Comparison of ENCODE assay signal across 7 cellular contexts in the genomic region with DNA sequence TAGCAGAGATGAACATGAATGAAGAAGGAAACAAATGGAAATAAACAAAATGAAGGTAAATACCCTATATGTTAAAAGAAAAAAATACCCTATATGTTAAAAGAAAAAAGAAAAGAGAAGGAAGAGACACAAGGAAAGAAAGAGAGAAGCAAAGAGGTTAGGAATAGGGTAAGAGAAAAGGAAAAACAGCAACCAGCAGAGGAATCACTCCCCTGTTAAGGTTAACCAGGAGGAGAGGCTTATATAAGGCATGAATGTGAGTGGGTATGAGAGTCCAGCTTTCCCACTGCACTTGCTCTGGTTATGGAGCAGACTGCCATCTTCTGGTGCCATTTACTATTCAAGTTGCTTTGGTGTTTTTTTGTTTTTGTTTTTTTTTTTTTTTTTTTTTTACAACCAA. TPM values are rescaled to one million over a fixed set of nuclear protein-coding genes. Genes with fewer than 3 reads are reported as not detected.
DNase-seq lines count a peak whose midpoint lies in the region; ATAC-seq and TF ChIP-seq lines count a peak whose summit lies in the region.

No MANE protein-coding gene starts in this region.

- H3K4me3 ChIP-seq in ascending aorta (no peak overlapping the region), liver (ENCODE audit: low read depth in 1 of 3, low read length in 3 of 3) (no peak overlapping the region)

- H3K9me3 ChIP-seq in ascending aorta (no peaks in the 10 kb centered on the region), liver (ENCODE audit: control insufficient read depth in 4 of 4, low read length in 3 of 4) (no peaks in the 10 kb centered on the region)

- H3K27ac ChIP-seq in ascending aorta (peak overlapping the region; percentile 94 to 99), liver (ENCODE audit: low read depth in 1 of 2, low read length in 2 of 2) (no peak overlapping the region)

- DNase-seq in DMS79 treated with DMSO at 0.1 percent for 48 hours (lab: John Stamatoyannopoulos, UW) (peak; percentile 40), Kasumi-1 (lab: John Stamatoyannopoulos, UW) (peak; percentile 5 to 16), ascending aorta (ENCODE audit: low spot score in 2 of 2) (no peak), OCI-M2 (lab: John Stamatoyannopoulos, UW; ENCODE audit: unreplicated experiment) (no peak), left colon (no peak)

- H3K9ac ChIP-seq in liver (ENCODE audit: low read depth in 1 of 2, low read length in 2 of 2) = no peak overlapping the region

- ATAC-seq in HG02571 (IDR thresholded peaks at IDR 0.05; ENCODE audit: unreplicated experiment) = no peak
- ATAC-seq in left colon = no peak

- H3K36me3 ChIP-seq in ascending aorta = peaks cover 0 to 3% of the 10 kb centered on the region in 2 donors
- H3K36me3 ChIP-seq in liver (ENCODE audit: control insufficient read depth in 4 of 4, insufficient read depth in 3 of 4, low read depth in 1 of 4, low read length in 3 of 4) = peaks cover 0 to 5% (median 2%) of the 10 kb centered on the region in 4 donors

- TF ChIP-seq CTCF in ascending aorta (IDR thresholded peaks at IDR 0.05) = peak in 1 of 3 experiments; percentile 19
- peak; percentile 6 for TF ChIP-seq CTCF in liver (IDR thresholded peaks at IDR 0.05; ENCODE audit: low read depth, low read length, missing input control)

- peak; percentile 46 to 51 for TF ChIP-seq RAD21 in liver (IDR thresholded peaks at IDR 0.05)

- peaks cover 11 to 20% of the 10 kb centered on the region in 2 donors for H3K4me1 ChIP-seq in ascending aorta
- peaks cover 0 to 24% (median 14%) of the 10 kb centered on the region in 4 donors for H3K4me1 ChIP-seq in liver (ENCODE audit: control insufficient read depth in 4 of 4, insufficient read depth in 4 of 4, low read length in 3 of 4)

- intact Hi-C loops in ascending aorta (cut with DNase I) = no loop called here
- intact Hi-C loops in left colon (cut with DNase I, micrococcal nuclease) = no loop called here

- H3K27me3 ChIP-seq in ascending aorta = no peaks in the 10 kb centered on the region
- H3K27me3 ChIP-seq in liver (ENCODE audit: control insufficient read depth in 4 of 4, insufficient read depth in 4 of 4, low read length in 3 of 4) = no peaks in the 10 kb centered on the region

TF ChIP-seq in liver, 16 proteins besides CTCF, POLR2A, EP300 and RAD21:
- no peak for TF ChIP-seq FOXA1 (IDR thresholded peaks at IDR 0.05)
- TF ChIP-seq TAF1 (conservative IDR thresholded peaks at IDR 0.05) = no peak
- peak in 1 of 2 donors; percentile 13 for TF ChIP-seq HNF4A (conservative IDR thresholded peaks at IDR 0.05)
- TF ChIP-seq EGR1 (IDR thresholded peaks at IDR 0.05; ENCODE audit: low read depth in 2 of 2) = no peak
- no peak for TF ChIP-seq SP1 (IDR thresholded peaks at IDR 0.05)
- TF ChIP-seq, protein P1, sequence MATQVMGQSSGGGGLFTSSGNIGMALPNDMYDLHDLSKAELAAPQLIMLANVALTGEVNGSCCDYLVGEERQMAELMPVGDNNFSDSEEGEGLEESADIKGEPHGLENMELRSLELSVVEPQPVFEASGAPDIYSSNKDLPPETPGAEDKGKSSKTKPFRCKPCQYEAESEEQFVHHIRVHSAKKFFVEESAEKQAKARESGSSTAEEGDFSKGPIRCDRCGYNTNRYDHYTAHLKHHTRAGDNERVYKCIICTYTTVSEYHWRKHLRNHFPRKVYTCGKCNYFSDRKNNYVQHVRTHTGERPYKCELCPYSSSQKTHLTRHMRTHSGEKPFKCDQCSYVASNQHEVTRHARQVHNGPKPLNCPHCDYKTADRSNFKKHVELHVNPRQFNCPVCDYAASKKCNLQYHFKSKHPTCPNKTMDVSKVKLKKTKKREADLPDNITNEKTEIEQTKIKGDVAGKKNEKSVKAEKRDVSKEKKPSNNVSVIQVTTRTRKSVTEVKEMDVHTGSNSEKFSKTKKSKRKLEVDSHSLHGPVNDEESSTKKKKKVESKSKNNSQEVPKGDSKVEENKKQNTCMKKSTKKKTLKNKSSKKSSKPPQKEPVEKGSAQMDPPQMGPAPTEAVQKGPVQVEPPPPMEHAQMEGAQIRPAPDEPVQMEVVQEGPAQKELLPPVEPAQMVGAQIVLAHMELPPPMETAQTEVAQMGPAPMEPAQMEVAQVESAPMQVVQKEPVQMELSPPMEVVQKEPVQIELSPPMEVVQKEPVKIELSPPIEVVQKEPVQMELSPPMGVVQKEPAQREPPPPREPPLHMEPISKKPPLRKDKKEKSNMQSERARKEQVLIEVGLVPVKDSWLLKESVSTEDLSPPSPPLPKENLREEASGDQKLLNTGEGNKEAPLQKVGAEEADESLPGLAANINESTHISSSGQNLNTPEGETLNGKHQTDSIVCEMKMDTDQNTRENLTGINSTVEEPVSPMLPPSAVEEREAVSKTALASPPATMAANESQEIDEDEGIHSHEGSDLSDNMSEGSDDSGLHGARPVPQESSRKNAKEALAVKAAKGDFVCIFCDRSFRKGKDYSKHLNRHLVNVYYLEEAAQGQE (IDR thresholded peaks at IDR 0.05) = no peak

RNA-seq across cellular contexts. Expression of a gene that starts 3.1 kb away (rescaled TPM):
- 8.9 TPM for total RNA-seq in ascending aorta
- total RNA-seq in liver = 1 to 10 TPM; 2.5 to 4.7 TPM
- 1 to 10 TPM; 3.0 to 4.1 TPM for polyA plus RNA-seq in liver
- total RNA-seq in left colon = 10 to 100 TPM; 10.8 to 11.2 TPM

RNA-seq across cellular contexts. Expression of a gene that starts 7.1 kb away (rescaled TPM):
- total RNA-seq in ascending aorta (49.2 TPM), liver (10 to 100 TPM; 10.9 to 28.0 TPM), left colon (10 to 100 TPM; 34.7 to 40.2 TPM)
- polyA plus RNA-seq in liver = 10 to 100 TPM in 1 of 2 donors, 1 to 10 TPM in 1; 4.7 to 14.5 TPM

RNA-seq across cellular contexts. Expression of a gene that starts 13.6 kb away (rescaled TPM):
- total RNA-seq in ascending aorta = 7.3 TPM
- total RNA-seq in liver = 1 to 10 TPM; 3.4 to 3.5 TPM
- 1 to 10 TPM; 2.8 to 3.3 TPM for polyA plus RNA-seq in liver
- 10 to 100 TPM; 15.3 to 17.6 TPM for total RNA-seq in left colon

RNA-seq across cellular contexts. Expression of a gene that starts 21.7 kb away (rescaled TPM):
- 90.6 TPM for total RNA-seq in ascending aorta
- 10 to 100 TPM; 54.0 to 59.6 TPM for total RNA-seq in liver
- polyA plus RNA-seq in liver = 10 to 100 TPM; 40.9 to 41.9 TPM
- 100 to 1,000 TPM; 131 to 158 TPM for total RNA-seq in left colon

RNA-seq across cellular contexts. Expression of a gene that starts 53.1 kb away (rescaled TPM):
- total RNA-seq in ascending aorta (89.7 TPM), liver (10 to 100 TPM in 1 of 2 donors, 1 to 10 TPM in 1; 2.4 to 14.6 TPM), left colon (1 to 10 TPM; 2.7 to 8.0 TPM)
- polyA plus RNA-seq in liver = 1 to 10 TPM; 1.1 to 2.7 TPM

Comparison
In these comparisons a context has a peak if more than half of its experiments do, and no peak if none do; other contexts are left out.
1. DNase-seq: peak in DMS79 treated with DMSO at 0.1 percent for 48 hours (single experiment) and Kasumi-1 (2 of 2); none in ascending aorta (0 of 2), OCI-M2 (single experiment) and left colon (0 of 2).
2. H3K27ac ChIP-seq: peak in ascending aorta (2 of 2); none in liver (0 of 2).